1 cellular context compared by ENCODE assay signal in the genomic region with DNA sequence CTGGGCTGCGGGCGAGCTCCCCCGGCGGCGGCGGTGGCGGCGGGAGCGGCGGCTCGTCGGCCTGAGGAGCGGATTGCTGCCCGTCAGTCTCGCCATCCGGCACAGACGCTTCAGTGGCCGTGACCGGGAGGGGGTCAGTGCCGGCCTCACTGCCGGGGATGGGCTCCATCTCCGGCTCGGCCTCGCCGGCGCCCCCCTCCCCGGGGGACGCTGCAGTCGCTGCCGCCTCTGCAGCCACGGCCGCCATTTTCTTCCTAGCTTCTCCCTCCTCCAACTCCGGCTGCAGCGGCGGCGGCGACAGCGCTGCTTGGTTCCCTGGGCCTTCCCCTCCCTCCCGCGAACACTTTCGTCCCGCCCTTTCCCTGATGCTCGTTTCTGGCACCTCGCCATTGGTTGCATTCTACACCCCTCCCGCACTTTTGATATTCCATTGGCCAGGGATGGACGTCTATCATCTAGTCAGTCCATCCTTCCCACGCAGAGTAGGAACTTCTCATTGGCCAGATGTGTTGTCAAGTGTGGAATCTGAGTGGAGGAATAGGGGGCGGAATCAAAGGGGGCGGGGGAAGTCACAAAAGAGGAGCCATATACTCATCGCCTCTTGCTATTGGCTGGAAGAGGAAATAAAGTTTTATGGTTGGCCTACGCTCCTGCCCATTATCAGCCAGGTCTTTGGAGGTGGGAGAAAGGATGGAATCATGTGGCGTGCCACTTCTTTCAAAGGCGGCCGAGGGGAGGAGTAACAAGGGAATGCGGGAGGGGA.
TF ChIP-seq lines count a peak whose summit lies in the region.

A gene with protein sequence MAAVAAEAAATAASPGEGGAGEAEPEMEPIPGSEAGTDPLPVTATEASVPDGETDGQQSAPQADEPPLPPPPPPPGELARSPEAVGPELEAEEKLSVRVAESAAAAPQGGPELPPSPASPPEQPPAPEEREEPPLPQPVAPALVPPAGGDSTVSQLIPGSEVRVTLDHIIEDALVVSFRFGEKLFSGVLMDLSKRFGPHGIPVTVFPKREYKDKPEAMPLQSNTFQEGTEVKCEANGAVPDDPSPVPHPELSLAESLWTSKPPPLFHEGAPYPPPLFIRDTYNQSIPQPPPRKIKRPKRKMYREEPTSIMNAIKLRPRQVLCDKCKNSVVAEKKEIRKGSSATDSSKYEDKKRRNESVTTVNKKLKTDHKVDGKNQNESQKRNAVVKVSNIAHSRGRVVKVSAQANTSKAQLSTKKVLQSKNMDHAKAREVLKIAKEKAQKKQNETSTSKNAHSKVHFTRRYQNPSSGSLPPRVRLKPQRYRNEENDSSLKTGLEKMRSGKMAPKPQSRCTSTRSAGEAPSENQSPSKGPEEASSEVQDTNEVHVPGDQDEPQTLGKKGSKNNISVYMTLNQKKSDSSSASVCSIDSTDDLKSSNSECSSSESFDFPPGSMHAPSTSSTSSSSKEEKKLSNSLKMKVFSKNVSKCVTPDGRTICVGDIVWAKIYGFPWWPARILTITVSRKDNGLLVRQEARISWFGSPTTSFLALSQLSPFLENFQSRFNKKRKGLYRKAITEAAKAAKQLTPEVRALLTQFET (minus strand): TSS at position 309 of the 763 bp plus-strand sequence. CDS start 62 bp downstream, at position 247.

TF ChIP-seq in HEK293, 187 proteins besides CTCF, POLR2A, EP300 and RAD21 (continued from another document and continues in another):
- TF ChIP-seq, protein P1, sequence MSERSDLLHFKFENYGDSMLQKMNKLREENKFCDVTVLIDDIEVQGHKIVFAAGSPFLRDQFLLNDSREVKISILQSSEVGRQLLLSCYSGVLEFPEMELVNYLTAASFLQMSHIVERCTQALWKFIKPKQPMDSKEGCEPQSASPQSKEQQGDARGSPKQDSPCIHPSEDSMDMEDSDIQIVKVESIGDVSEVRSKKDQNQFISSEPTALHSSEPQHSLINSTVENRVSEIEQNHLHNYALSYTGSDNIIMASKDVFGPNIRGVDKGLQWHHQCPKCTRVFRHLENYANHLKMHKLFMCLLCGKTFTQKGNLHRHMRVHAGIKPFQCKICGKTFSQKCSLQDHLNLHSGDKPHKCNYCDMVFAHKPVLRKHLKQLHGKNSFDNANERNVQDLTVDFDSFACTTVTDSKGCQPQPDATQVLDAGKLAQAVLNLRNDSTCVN (tag by site-specific recombination; optimal IDR thresholded peaks at IDR 0.05) = peak; percentile 60
- TF ChIP-seq SP3 (tag by site-specific recombination; IDR thresholded peaks at IDR 0.05) (peak; percentile 100), ZNF335 (tag by site-specific recombination; conservative IDR thresholded peaks at IDR 0.05) (peak; percentile 68), PATZ1 (tag by site-specific recombination; IDR thresholded peaks at IDR 0.05) (peak; percentile 67), ZFP69B (tag by site-specific recombination; IDR thresholded peaks at IDR 0.05) (0 out of 2 replicates have a peak, but pooled peaks have one; percentile 22), ZBTB44 (tag by site-specific recombination; IDR thresholded peaks at IDR 0.05) (peak; percentile 71; the same call in 1 of the 2 replicates), ZBTB7A (tag by site-specific recombination; IDR thresholded peaks at IDR 0.05; ENCODE audit: low read depth) (peak; percentile 58; the same call in 1 of the 2 replicates), ZNF114 (tag by site-specific recombination; IDR thresholded peaks at IDR 0.05) (no peak), HOXC10 (CRISPR knock-in tag; IDR thresholded peaks at IDR 0.05) (peak; percentile 84; the same call in 1 of the 2 replicates), ZNF558 (tag by site-specific recombination; IDR thresholded peaks at IDR 0.05) (no peak), FEZF1 (tag by site-specific recombination; IDR thresholded peaks at IDR 0.05) (peak; percentile 99), ZNF785 (tag by site-specific recombination; IDR thresholded peaks at IDR 0.05) (peak; percentile 62; the same call in 1 of the 2 replicates), SCRT2 (tag by site-specific recombination; IDR thresholded peaks at IDR 0.05) (no peak), MYNN (tag by site-specific recombination; IDR thresholded peaks at IDR 0.05; ENCODE audit: borderline replicate concordance) (peak; percentile 36; the same call in 1 of the 2 replicates), PRDM1 (tag by site-specific recombination; IDR thresholded peaks at IDR 0.05) (peak; percentile 95), TCF7L2 (IDR thresholded peaks at IDR 0.05; ENCODE audit: borderline replicate concordance, low read depth, low read length) (peak; percentile 61; the same call in 1 of the 2 replicates), ZNF394 (tag by site-specific recombination; IDR thresholded peaks at IDR 0.05; ENCODE audit: borderline replicate concordance) (no peak; the same call in 1 of the 2 replicates), ZNF501 (tag by site-specific recombination; IDR thresholded peaks at IDR 0.05) (peak; percentile 65; the same call in 1 of the 2 replicates), ZNF600 (tag by site-specific recombination; IDR thresholded peaks at IDR 0.05) (peak; percentile 64), ZNF341 (tag by site-specific recombination; IDR thresholded peaks at IDR 0.05; ENCODE audit: low read depth) (peak; percentile 99), GLIS1 (tag by site-specific recombination; IDR thresholded peaks at IDR 0.05) (peak; percentile 81), PRDM10 (tag by site-specific recombination; IDR thresholded peaks at IDR 0.05) (peak; percentile 65), ZBTB20 (tag by site-specific recombination; IDR thresholded peaks at IDR 0.05) (no peak), ZNF112 (tag by site-specific recombination; IDR thresholded peaks at IDR 0.05) (no peak), ZNF239 (tag by site-specific recombination; IDR thresholded peaks at IDR 0.05) (no peak), ZNF521 (tag by site-specific recombination; IDR thresholded peaks at IDR 0.05) (no peak), ZNF843 (tag by site-specific recombination; IDR thresholded peaks at IDR 0.05) (0 out of 2 replicates have a peak, but pooled peaks have one; percentile 16), ZNF76 (tag by site-specific recombination; IDR thresholded peaks at IDR 0.05; ENCODE audit: borderline replicate concordance, low read depth) (peak; percentile 37; the same call in 1 of the 2 replicates), KLF8 (tag by site-specific recombination; IDR thresholded peaks at IDR 0.05) (no peak), KLF16 (tag by site-specific recombination; IDR thresholded peaks at IDR 0.05) (no peak), OSR2 (tag by site-specific recombination; IDR thresholded peaks at IDR 0.05) (no peak; the same call in 1 of the 2 replicates), KLF9 (tag by site-specific recombination; IDR thresholded peaks at IDR 0.05; ENCODE audit: low read depth) (peak; percentile 49; the same call in 1 of the 2 replicates), REPIN1 (tag by site-specific recombination; IDR thresholded peaks at IDR 0.05; ENCODE audit: low read depth) (no peak; the same call in 1 of the 2 replicates), ZNF629 (tag by site-specific recombination; IDR thresholded peaks at IDR 0.05) (peak; percentile 40; the same call in 1 of the 2 replicates), ZNF560 (tag by site-specific recombination; IDR thresholded peaks at IDR 0.05; ENCODE audit: borderline replicate concordance) (peak; percentile 60; the same call in 1 of the 2 replicates), SP7 (tag by site-specific recombination; IDR thresholded peaks at IDR 0.05) (peak; percentile 43), ZNF202 (tag by site-specific recombination; IDR thresholded peaks at IDR 0.05; ENCODE audit: borderline replicate concordance) (no peak), HOXD13 (CRISPR knock-in tag; IDR thresholded peaks at IDR 0.05; ENCODE audit: borderline replicate concordance) (no peak), ZFP3 (tag by site-specific recombination; IDR thresholded peaks at IDR 0.05; ENCODE audit: low read depth) (no peak), ZNF366 (tag by site-specific recombination; conservative IDR thresholded peaks at IDR 0.05) (peak; percentile 99), GLI4 (tag by site-specific recombination; IDR thresholded peaks at IDR 0.05) (peak; percentile 56; the same call in 1 of the 2 replicates), ZNF791 (tag by site-specific recombination; IDR thresholded peaks at IDR 0.05) (no peak)
- TF ChIP-seq, protein P2, sequence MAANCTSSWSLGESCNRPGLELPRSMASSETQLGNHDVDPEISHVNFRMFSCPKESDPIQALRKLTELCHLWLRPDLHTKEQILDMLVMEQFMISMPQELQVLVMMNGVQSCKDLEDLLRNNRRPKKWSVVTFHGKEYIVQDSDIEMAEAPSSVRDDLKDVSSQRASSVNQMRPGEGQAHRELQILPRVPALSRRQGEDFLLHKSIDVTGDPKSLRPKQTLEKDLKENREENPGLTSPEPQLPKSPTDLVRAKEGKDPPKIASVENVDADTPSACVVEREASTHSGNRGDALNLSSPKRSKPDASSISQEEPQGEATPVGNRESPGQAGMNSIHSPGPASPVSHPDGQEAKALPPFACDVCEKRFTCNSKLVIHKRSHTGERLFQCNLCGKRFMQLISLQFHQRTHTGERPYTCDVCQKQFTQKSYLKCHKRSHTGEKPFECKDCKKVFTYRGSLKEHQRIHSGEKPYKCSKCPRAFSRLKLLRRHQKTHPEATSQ (tag by site-specific recombination; IDR thresholded peaks at IDR 0.05) = peak; percentile 63; the same call in 1 of the 2 replicates
- TF ChIP-seq, protein P3, sequence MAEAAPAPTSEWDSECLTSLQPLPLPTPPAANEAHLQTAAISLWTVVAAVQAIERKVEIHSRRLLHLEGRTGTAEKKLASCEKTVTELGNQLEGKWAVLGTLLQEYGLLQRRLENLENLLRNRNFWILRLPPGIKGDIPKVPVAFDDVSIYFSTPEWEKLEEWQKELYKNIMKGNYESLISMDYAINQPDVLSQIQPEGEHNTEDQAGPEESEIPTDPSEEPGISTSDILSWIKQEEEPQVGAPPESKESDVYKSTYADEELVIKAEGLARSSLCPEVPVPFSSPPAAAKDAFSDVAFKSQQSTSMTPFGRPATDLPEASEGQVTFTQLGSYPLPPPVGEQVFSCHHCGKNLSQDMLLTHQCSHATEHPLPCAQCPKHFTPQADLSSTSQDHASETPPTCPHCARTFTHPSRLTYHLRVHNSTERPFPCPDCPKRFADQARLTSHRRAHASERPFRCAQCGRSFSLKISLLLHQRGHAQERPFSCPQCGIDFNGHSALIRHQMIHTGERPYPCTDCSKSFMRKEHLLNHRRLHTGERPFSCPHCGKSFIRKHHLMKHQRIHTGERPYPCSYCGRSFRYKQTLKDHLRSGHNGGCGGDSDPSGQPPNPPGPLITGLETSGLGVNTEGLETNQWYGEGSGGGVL (tag by site-specific recombination; IDR thresholded peaks at IDR 0.05) = peak; percentile 55; the same call in 1 of the 2 replicates
- TF ChIP-seq, protein P4, sequence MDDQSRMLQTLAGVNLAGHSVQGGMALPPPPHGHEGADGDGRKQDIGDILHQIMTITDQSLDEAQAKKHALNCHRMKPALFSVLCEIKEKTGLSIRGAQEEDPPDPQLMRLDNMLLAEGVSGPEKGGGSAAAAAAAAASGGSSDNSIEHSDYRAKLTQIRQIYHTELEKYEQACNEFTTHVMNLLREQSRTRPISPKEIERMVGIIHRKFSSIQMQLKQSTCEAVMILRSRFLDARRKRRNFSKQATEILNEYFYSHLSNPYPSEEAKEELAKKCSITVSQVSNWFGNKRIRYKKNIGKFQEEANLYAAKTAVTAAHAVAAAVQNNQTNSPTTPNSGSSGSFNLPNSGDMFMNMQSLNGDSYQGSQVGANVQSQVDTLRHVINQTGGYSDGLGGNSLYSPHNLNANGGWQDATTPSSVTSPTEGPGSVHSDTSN (CRISPR knock-in tag; IDR thresholded peaks at IDR 0.05) = peak; percentile 98
